In the genomic region with DNA sequence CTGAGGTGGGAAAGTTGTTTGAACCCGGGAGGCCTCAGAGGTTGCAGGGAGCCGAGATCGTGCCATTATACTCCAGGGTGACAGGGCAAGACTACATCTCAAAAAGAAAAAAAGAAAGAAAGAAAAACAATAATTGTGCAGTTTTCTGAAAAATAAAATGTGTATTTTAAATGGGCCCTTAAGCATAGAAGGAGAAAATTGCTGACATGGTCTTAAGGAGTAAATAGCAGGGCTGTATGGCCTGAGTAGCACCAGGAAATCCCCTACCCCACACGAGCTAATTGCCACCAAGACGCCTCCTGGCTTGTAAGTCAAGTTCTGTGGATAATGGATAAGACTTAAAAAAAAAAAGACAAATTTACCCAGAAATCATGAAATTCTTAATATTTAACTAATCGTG, we compare ENCODE assay signal across 7 cellular contexts.
"Had no signal": no experiment of that assay in that cellular context is flagged by ENCODE, and none has a peak within 500 bp of the region (broad histone marks: within the 10 kb centered on the region; RNA-seq: fewer than 3 reads in every experiment).

No MANE protein-coding gene starts in this region.

- DNase-seq: GM23248, GOT3, H9, HCEC 1CT, KBM-7 had no signal

- H3K4me3 Mint-ChIP-seq: H9 had no signal

- H3K4me2 ChIP-seq: KMS-11 had no signal

- H3K9ac ChIP-seq: GM23248, KMS-11 had no signal

- FAIRE-seq: HTR-8/SVneo had no signal

- H3K27ac Mint-ChIP-seq: H9 had no signal

- H3K4me3 ChIP-seq: GM23248 had no signal

- H3K9me3 Mint-ChIP-seq: H9 had no signal

- H3K27ac ChIP-seq: GM23248, KMS-11 had no signal

- H2AFZ ChIP-seq: GM23248 had no signal
